ENCODE assay signal across 19 cellular contexts in genomic region chr1:220363196-220363831, GRCh38.
DNase-seq lines count a peak whose midpoint lies in the region; FAIRE-seq and TF ChIP-seq lines count a peak whose summit lies in the region.
"Had no signal": no experiment of that assay in that cellular context is flagged by ENCODE, and none has a peak within 500 bp of the region (broad histone marks: within the 10 kb centered on the region; RNA-seq: fewer than 3 reads in every experiment).

No MANE protein-coding gene starts in this region.

- no peaks in the 10 kb centered on the region for H3K79me1 ChIP-seq in H1 (ENCODE audit: low read depth, low read length)

- H3K36me3 ChIP-seq in H1 (ENCODE audit: control insufficient read depth in 2 of 4, insufficient read depth in 4 of 4, low read length in 3 of 4) = no peaks in the 10 kb centered on the region
- H3K36me3 ChIP-seq: neutrophil had no signal

- no peak overlapping the region for H2BK20ac ChIP-seq in H1 (ENCODE audit: low read length)

- DNase-seq in NCI-H446 treated with DMSO at 0.1 percent for 48 hours (lab: John Stamatoyannopoulos, UW) (peak; percentile 18), NCI-H446 (lab: John Stamatoyannopoulos, UW) (no peak), NCI-H69 (lab: John Stamatoyannopoulos, UW) (peak; percentile 93), H1 (ENCODE audit: low read depth in 1 of 2, low spot score in 2 of 2) (no peak), retina (peak; percentile 32), superior temporal gyrus (ENCODE audit: extremely low spot score) (no peak), NCI-H774 (lab: John Stamatoyannopoulos, UW) (no peak)
- DNase-seq in stimulated activated naive CD4-positive, alpha-beta T cell treated with Interleukin-2 at 50 U/mL for 16 hours (lab: John Stamatoyannopoulos, UW) = no peak
- DNase-seq: CD8-positive, alpha-beta T cell; NCI-H1048; NCI-H345; OCI-M1; stimulated activated CD4-positive, alpha-beta T cell treated with anti-CD3 and anti-CD28 coated beads, Interleukin-2, amount 100 ng/mL, for 48 hours; stimulated activated CD8-positive, alpha-beta memory T cell treated with anti-CD3 and anti-CD28 coated beads, Interleukin-4, amount 100 ng/mL, for 48 hours had no signal

- no peak overlapping the region for H4K91ac ChIP-seq in H1 (replicated peaks; ENCODE audit: insufficient read length, low read length)

- H3K4ac ChIP-seq in H1 (replicated peaks; ENCODE audit: insufficient read length, low read depth, low read length) = no peak overlapping the region

- no peak overlapping the region for H3K4me2 ChIP-seq in H1 (ENCODE audit: insufficient read depth in 1 of 2, low read depth in 2 of 2, low read length in 2 of 2)
- H3K4me2 ChIP-seq: A549 had no signal

- H2BK15ac ChIP-seq in H1 (ENCODE audit: low read length) = peak overlapping the region; percentile 95; the same call in 1 of the 2 replicates

- no peak for TF ChIP-seq POLR2A in H1 (IDR thresholded peaks at IDR 0.05; ENCODE audit: control extremely low read depth in 1 of 2, low read depth in 2 of 2, low read length in 2 of 2)

- no peak overlapping the region for H3K14ac ChIP-seq in H1 (ENCODE audit: insufficient read length)

- FAIRE-seq in H1 (lab: Jason Lieb, UNC) = no peak
- FAIRE-seq: A549, endothelial cell of umbilical vein, G401.6, keratinocyte had no signal

- no peak overlapping the region for H2BK120ac ChIP-seq in H1 (replicated peaks; ENCODE audit: low read depth, low read length)

- no peak overlapping the region for H2AFZ ChIP-seq in H1 (ENCODE audit: low read length)

- H3K9ac ChIP-seq in H1 (replicated peaks in 1 of 4; ENCODE audit: extremely low read depth in 1 of 4, low read depth in 3 of 4, low read length in 3 of 4) = no peak overlapping the region; a peak in 1 of 7 replicates

- TF ChIP-seq CTCF in H1 (IDR thresholded peaks at IDR 0.05; ENCODE audit: control extremely low read depth in 1 of 3, insufficient read depth in 1 of 3, low read depth in 1 of 3, low read length in 3 of 3) = no peak

- no peaks in the 10 kb centered on the region for H3K79me2 ChIP-seq in H1 (ENCODE audit: control insufficient read depth in 1 of 2, insufficient read depth in 2 of 2, low read length in 2 of 2)

- CTCF ChIA-PET in H1 (lab: Charles Lee; ENCODE audit: partially characterized antibody) = interaction anchor here (0.7 to 2.1 kb wide), 10 partner anchors 8 to 418 kb away, joined by 3 to 7 read pairs (median 4); no protein-coding TSS in a partner anchor

- H3K18ac ChIP-seq in H1 (ENCODE audit: extremely low read depth, low read length) = no peak overlapping the region

- H3K27ac ChIP-seq in H1 (ENCODE audit: low read depth, low read length) = no peak overlapping the region
- H3K27ac ChIP-seq: A549, neutrophil had no signal

- no peaks in the 10 kb centered on the region for H3K27me3 ChIP-seq in H1 (replicated peaks in 1 of 4; ENCODE audit: control insufficient read depth in 3 of 4, extremely low read depth in 1 of 4, insufficient read depth in 3 of 4, low read length in 3 of 4)
- H3K27me3 ChIP-seq: neutrophil had no signal

- no peak overlapping the region for H2AK5ac ChIP-seq in H1 (ENCODE audit: low read depth, low read length)

- H2BK12ac ChIP-seq in H1 (ENCODE audit: low read depth, low read length) = no peak overlapping the region

- no peak overlapping the region for H3K23ac ChIP-seq in H1 (ENCODE audit: insufficient read length)

- H4K8ac ChIP-seq in H1 (ENCODE audit: extremely low read depth, insufficient read depth, low read length) = no peak overlapping the region

- no peak overlapping the region for H4K5ac ChIP-seq in H1 (ENCODE audit: insufficient read length, low read depth, low read length)

- no peaks in the 10 kb centered on the region for H3K9me3 ChIP-seq in H1 (ENCODE audit: insufficient read depth in 2 of 2, low read depth in 1 of 2, low read length in 1 of 2)
- H3K9me3 ChIP-seq: A549, neutrophil had no signal

- H3K4me1 ChIP-seq in H1 (replicated peaks in 1 of 4; ENCODE audit: control insufficient read depth in 3 of 4, insufficient read depth in 4 of 4, low read length in 3 of 4) = peaks cover 2 to 10% (median 3%) of the 10 kb centered on the region in 4 experiments; a peak in 5 of 7 replicates
- H3K4me1 ChIP-seq: A549 had no signal

- H3K56ac ChIP-seq in H1 (replicated peaks; ENCODE audit: insufficient read length, low read depth, low read length) = no peak overlapping the region

- H3K4me3 ChIP-seq in H1 (ENCODE audit: extremely low read depth in 1 of 4, insufficient read depth in 2 of 4, low read depth in 3 of 4, low read length in 4 of 4) = no peak overlapping the region
- H3K4me3 ChIP-seq: A549 had no signal

- no peak for TF ChIP-seq EP300 in H1 (IDR thresholded peaks at IDR 0.05; ENCODE audit: borderline replicate concordance in 1 of 2, low read depth in 2 of 2, low read length in 2 of 2)

- H4K20me1 ChIP-seq in H1 (replicated peaks in 1 of 2; ENCODE audit: control insufficient read depth in 1 of 2, insufficient read depth in 2 of 2, low read length in 2 of 2) = no peaks in the 10 kb centered on the region

- no peaks in the 10 kb centered on the region for H3K23me2 ChIP-seq in H1 (ENCODE audit: low read depth, low read length)

- POLR2A ChIA-PET in H1 (lab: Charles Lee; ENCODE audit: partially characterized antibody) = no interaction called here

- WGBS in H1 (ENCODE audit: extremely low coverage in 1 of 2, insufficient coverage in 1 of 2, insufficient read length in 1 of 2, insufficient replicate concordance in 2 of 2, low coverage in 1 of 2, low lambda C conversion rate in 2 of 2, missing lambda C conversion rate in 1 of 2), 2 experiments = 72% methylated on average over 5 of the region's 5 CpGs; no CpG with 5 or more reads in 1 of the 2 experiments

- H2BK5ac ChIP-seq in H1 (ENCODE audit: low read depth, low read length) = no peak overlapping the region

- TF ChIP-seq RAD21 in H1 (IDR thresholded peaks at IDR 0.05 in 1 of 2, conservative IDR thresholded peaks at IDR 0.05 in 1 of 2; ENCODE audit: low read depth in 2 of 2, low read length in 2 of 2) = no peak

TF ChIP-seq in H1, 55 proteins besides CTCF, POLR2A, EP300 and RAD21:
- no peak for TF ChIP-seq EGR1 (IDR thresholded peaks at IDR 0.05; ENCODE audit: borderline replicate concordance, low read depth, low read length)
- TF ChIP-seq JUND (IDR thresholded peaks at IDR 0.05; ENCODE audit: low read length) = 0 out of 2 replicates have a peak, but pooled peaks have one; percentile 42
- no peak for TF ChIP-seq USF2 (IDR thresholded peaks at IDR 0.05; ENCODE audit: low read length)
- TF ChIP-seq SIRT6 (IDR thresholded peaks at IDR 0.05; ENCODE audit: low read length) = no peak

Comparison
In these comparisons a context has a peak if more than half of its experiments do, and no peak if none do; other contexts are left out.
1. DNase-seq: peak in NCI-H446 treated with DMSO at 0.1 percent for 48 hours (single experiment), NCI-H69 (single experiment) and retina (single experiment); none in NCI-H446 (0 of 2), H1 (0 of 2), superior temporal gyrus (single experiment), stimulated activated naive CD4-positive, alpha-beta T cell treated with Interleukin-2 at 50 U/mL for 16 hours (single experiment) and NCI-H774 (single experiment).